ENCODE assay signal across 2 cellular contexts in genomic region chr10:102188298-102188940, GRCh38.
TF ChIP-seq lines count a peak whose summit lies in the region.

No MANE protein-coding gene starts in this region.

TF ChIP-seq in A549, 52 proteins besides CTCF, POLR2A, EP300 and RAD21:
- no peak for TF ChIP-seq ATOH8 (CRISPR knock-in tag; IDR thresholded peaks at IDR 0.05; ENCODE audit: low read depth)
- TF ChIP-seq USF2 (IDR thresholded peaks at IDR 0.05), result no peak
- no peak for TF ChIP-seq RCOR1 (IDR thresholded peaks at IDR 0.05; ENCODE audit: low read depth, low read length)
- no peak for TF ChIP-seq ZSCAN20 (CRISPR knock-in tag; IDR thresholded peaks at IDR 0.05)
- no peak for TF ChIP-seq CHD2 (IDR thresholded peaks at IDR 0.05; ENCODE audit: low read length, partially characterized antibody)
- no peak for TF ChIP-seq NFE2L2 (conservative IDR thresholded peaks at IDR 0.05; ENCODE audit: low read length)
- TF ChIP-seq FOSL2 (IDR thresholded peaks at IDR 0.05), result no peak
- no peak for TF ChIP-seq FOSL2 (CRISPR knock-in tag; IDR thresholded peaks at IDR 0.05)
- no peak for TF ChIP-seq CEBPB (IDR thresholded peaks at IDR 0.05)
- TF ChIP-seq HOXB13 (CRISPR knock-in tag; IDR thresholded peaks at IDR 0.05; ENCODE audit: low read depth), result no peak

TF ChIP-seq in IMR-90, 13 proteins besides CTCF, POLR2A, EP300 and RAD21:
- TF ChIP-seq ELK1 (IDR thresholded peaks at IDR 0.05; ENCODE audit: borderline replicate concordance, low read depth, low read length) (no peak), NFE2L2 (IDR thresholded peaks at IDR 0.05; ENCODE audit: low read depth, low read length) (no peak), BHLHE40 (IDR thresholded peaks at IDR 0.05; ENCODE audit: low read depth, low read length) (no peak), MAZ (IDR thresholded peaks at IDR 0.05; ENCODE audit: borderline replicate concordance, low read depth, low read length) (no peak), RFX5 (IDR thresholded peaks at IDR 0.05; ENCODE audit: low read depth, low read length) (no peak), MAFK (IDR thresholded peaks at IDR 0.05; ENCODE audit: low read depth, low read length) (no peak), SMC3 (IDR thresholded peaks at IDR 0.05; ENCODE audit: low read depth, low read length) (no peak), MXI1 (IDR thresholded peaks at IDR 0.05; ENCODE audit: borderline replicate concordance, low read depth, low read length) (no peak), RCOR1 (IDR thresholded peaks at IDR 0.05; ENCODE audit: insufficient replicate concordance, low read length) (no peak), USF2 (IDR thresholded peaks at IDR 0.05; ENCODE audit: low read depth, low read length) (no peak), CHD1 (IDR thresholded peaks at IDR 0.05; ENCODE audit: low read depth, low read length) (no peak), FOS (IDR thresholded peaks at IDR 0.05; ENCODE audit: low read depth, low read length) (no peak), CEBPB (IDR thresholded peaks at IDR 0.05; ENCODE audit: low read depth, low read length) (no peak)
